ENCODE assay signal across 8 cellular contexts in genomic region chr17:5419959-5420653, GRCh38. TPM values are rescaled to one million over a fixed set of nuclear protein-coding genes. Genes with fewer than 3 reads are reported as not detected.
DNase-seq lines count a peak whose midpoint lies in the region; ATAC-seq and TF ChIP-seq lines count a peak whose summit lies in the region.

A gene with protein sequence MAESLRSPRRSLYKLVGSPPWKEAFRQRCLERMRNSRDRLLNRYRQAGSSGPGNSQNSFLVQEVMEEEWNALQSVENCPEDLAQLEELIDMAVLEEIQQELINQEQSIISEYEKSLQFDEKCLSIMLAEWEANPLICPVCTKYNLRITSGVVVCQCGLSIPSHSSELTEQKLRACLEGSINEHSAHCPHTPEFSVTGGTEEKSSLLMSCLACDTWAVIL (plus strand): TSS chr17:5420182. CDS start chr17:5420211, 29 bp downstream.

- H3K9ac ChIP-seq in IMR-90 (ENCODE audit: low read depth, low read length): peak within 1 kb of the TSS; percentile 84
- H3K9ac ChIP-seq in fibroblast of lung (ENCODE audit: insufficient read depth, low read length): peak within 1 kb of the TSS; percentile 81

- BruUV-seq in IMR-90 (replicated peaks; lab: Mats Ljungman, UMichigan): no TSS peak
- TSS peak; percentile 60 for BruUV-seq in Panc1 (replicated peaks; lab: Mats Ljungman, UMichigan)

- no peaks in the 10 kb centered on the region for H3K27me3 Mint-ChIP-seq in natural killer cell treated with Interleukin-12 subunit alpha and Interleukin-12 subunit beta and Interleukin-15 and Interleukin-18, amount 100 ng/mL, for 72 hours
- no peaks in the 10 kb centered on the region for H3K27me3 Mint-ChIP-seq in stimulated activated naive CD8-positive, alpha-beta T cell treated with anti-CD3 and anti-CD28 coated beads, Interleukin-15, Interleukin-2, amounts not matched to agents 100 ng/mL and 50 ng/mL, for 24 hours

- intact Hi-C loops in IMR-90 (cut with micrococcal nuclease) (loop anchor here (1.0 to 10.0 kb wide), 2 partner anchors 135 to 171 kb away; partner anchors contain the start of gene RABEP1), Panc1 (cut with micrococcal nuclease; ENCODE audit: unreplicated experiment) (no loop called here)

- peaks cover 20 to 33% of the 10 kb centered on the region in 2 donors for H3K4me1 Mint-ChIP-seq in natural killer cell treated with Interleukin-12 subunit alpha and Interleukin-12 subunit beta and Interleukin-15 and Interleukin-18, amount 100 ng/mL, for 72 hours (ENCODE audit: low read depth in 2 of 2)
- H3K4me1 Mint-ChIP-seq in stimulated activated naive CD8-positive, alpha-beta T cell treated with anti-CD3 and anti-CD28 coated beads, Interleukin-15, Interleukin-2, amounts not matched to agents 100 ng/mL and 50 ng/mL, for 24 hours (ENCODE audit: low read depth): peaks cover 61% of the 10 kb centered on the region

- H4K20me1 ChIP-seq in IMR-90 (ENCODE audit: insufficient read depth, low read length) (peaks cover 7% of the 10 kb centered on the region; the same call in 1 of the 2 replicates), fibroblast of lung (ENCODE audit: control insufficient read depth, extremely low read depth, insufficient read depth, low read length) (no peaks in the 10 kb centered on the region)

- H3K36me3 ChIP-seq in IMR-90 (ENCODE audit: control insufficient read depth, insufficient read depth, low read length) (peaks cover 14% of the 10 kb centered on the region), Panc1 (ENCODE audit: control insufficient read depth, insufficient read depth, low read length) (peaks cover 28% of the 10 kb centered on the region), fibroblast of lung (ENCODE audit: control insufficient read depth, insufficient read depth, low read length) (peaks cover 2% of the 10 kb centered on the region)

- H2BK20ac ChIP-seq in IMR-90 (ENCODE audit: low read depth, low read length): peak within 1 kb of the TSS; percentile 0; the same call in 1 of the 2 replicates

- CTCF ChIA-PET in IMR-90 (lab: Yijun Ruan, JAX): interaction anchor here (1.3 kb wide), 1 partner anchor 19 kb away, joined by 5 read pairs; the partner anchor contains the start of gene C1QBP
- CTCF ChIA-PET in Panc1 (lab: Charles Lee): interaction anchor here (0.9 kb wide), 1 partner anchor 19 kb away, joined by 3 read pairs; the partner anchor contains the start of gene C1QBP

- peak within 1 kb of the TSS; percentile 92 for H3K4ac ChIP-seq in IMR-90 (ENCODE audit: low read depth, low read length)

- dilution Hi-C loops in IMR-90 (cut with HindIII; ENCODE audit: low sequenced_read_pairs, unreplicated experiment): no loop called here

- no peaks in the 10 kb centered on the region for H3K9me3 ChIP-seq in IMR-90 (ENCODE audit: control insufficient read depth, insufficient read depth, low read length)
- H3K9me3 ChIP-seq in Panc1 (ENCODE audit: control insufficient read depth, insufficient read depth, low read depth, low read length): no peaks in the 10 kb centered on the region
- no peaks in the 10 kb centered on the region for H3K9me3 ChIP-seq in fibroblast of lung (ENCODE audit: control insufficient read depth, insufficient read depth, low read depth, low read length)

- peak within 1 kb of the TSS; percentile 89 for H3K14ac ChIP-seq in IMR-90 (replicated peaks; ENCODE audit: low read depth, low read length)

- in situ Hi-C loops in IMR-90 (cut with MboI; ENCODE audit: low sequenced_read_pairs) (no loop called here), Panc1 (cut with HindIII; ENCODE audit: low pct_unique_long_range_greater_than_20kb, low sequenced_read_pairs) (no loop called here)

- peak within 1 kb of the TSS; percentile 55 for H2BK5ac ChIP-seq in IMR-90 (ENCODE audit: low read depth, low read length, poor library complexity, severe bottlenecking)

- H2AFZ ChIP-seq in IMR-90 (replicated peaks; ENCODE audit: low read length, poor library complexity) (peak within 1 kb of the TSS; percentile 100), fibroblast of lung (ENCODE audit: low read length) (peak within 1 kb of the TSS; percentile 93)

- no peak for TF ChIP-seq CTCF in IMR-90 (conservative IDR thresholded peaks at IDR 0.05; ENCODE audit: low read depth, low read length)
- TF ChIP-seq CTCF in Panc1 (IDR thresholded peaks at IDR 0.05): no peak
- no peak for TF ChIP-seq CTCF in fibroblast of lung (conservative IDR thresholded peaks at IDR 0.05 in 1 of 2, IDR thresholded peaks at IDR 0.05 in 1 of 2; ENCODE audit: low read depth in 1 of 2, low read length in 2 of 2)

- H3K4me2 ChIP-seq in IMR-90 (ENCODE audit: low read depth, low read length): peak within 1 kb of the TSS; percentile 96
- H3K4me2 ChIP-seq in fibroblast of lung (ENCODE audit: extremely low read depth, insufficient read depth, low read length): peak within 1 kb of the TSS; percentile 89

- no peaks in the 10 kb centered on the region for H3K27me3 ChIP-seq in IMR-90 (ENCODE audit: control insufficient read depth, insufficient read depth, low read length)
- no peaks in the 10 kb centered on the region for H3K27me3 ChIP-seq in Panc1 (ENCODE audit: control insufficient read depth, insufficient read depth, low read length)
- H3K27me3 ChIP-seq in fibroblast of lung (ENCODE audit: control insufficient read depth, insufficient read depth, low read length): no peaks in the 10 kb centered on the region

- peak within 1 kb of the TSS; percentile 51 for H4K5ac ChIP-seq in IMR-90 (ENCODE audit: low read depth, low read length)

- POLR2A ChIA-PET in IMR-90 (lab: Charles Lee; ENCODE audit: unreplicated experiment): no interaction called here
- POLR2A ChIA-PET in Panc1 (lab: Charles Lee): no interaction called here

- no peak within 1 kb of the TSS for H2BK15ac ChIP-seq in IMR-90 (ENCODE audit: low read depth, low read length)

- peak within 1 kb of the TSS; percentile 33 to 94 for H4K8ac ChIP-seq in IMR-90 (ENCODE audit: low read depth in 2 of 2, low read length in 2 of 2)

- peak within 1 kb of the TSS; percentile 68 for H3K56ac ChIP-seq in IMR-90 (ENCODE audit: extremely low read depth, insufficient read depth, low read length)

- H3K23ac ChIP-seq in IMR-90 (ENCODE audit: low read depth, low read length): peak within 1 kb of the TSS; percentile 97

- H2BK120ac ChIP-seq in IMR-90 (ENCODE audit: low read depth, low read length): peak within 1 kb of the TSS; percentile 80

- H3K27ac ChIP-seq in IMR-90 (ENCODE audit: insufficient read depth, low read length): peak within 1 kb of the TSS; percentile 80
- H3K27ac ChIP-seq in Panc1 (ENCODE audit: low read length): peak within 1 kb of the TSS; percentile 96
- peak within 1 kb of the TSS; percentile 88 for H3K27ac ChIP-seq in fibroblast of lung (ENCODE audit: insufficient read depth, low read length)

- H3K4me1 ChIP-seq in IMR-90 (ENCODE audit: control insufficient read depth, insufficient read depth, low read length) (peaks cover 2% of the 10 kb centered on the region), Panc1 (ENCODE audit: control insufficient read depth, insufficient read depth, low read length) (peaks cover 14% of the 10 kb centered on the region), fibroblast of lung (ENCODE audit: control insufficient read depth, extremely low read depth, insufficient read depth, low read length) (peaks cover 8% of the 10 kb centered on the region)

- peaks cover 11% of the 10 kb centered on the region for H3K36me3 Mint-ChIP-seq in natural killer cell treated with Interleukin-12 subunit alpha and Interleukin-12 subunit beta and Interleukin-15 and Interleukin-18, amount 100 ng/mL, for 72 hours
- H3K36me3 Mint-ChIP-seq in stimulated activated naive CD8-positive, alpha-beta T cell treated with anti-CD3 and anti-CD28 coated beads, Interleukin-15, Interleukin-2, amounts not matched to agents 100 ng/mL and 50 ng/mL, for 24 hours (ENCODE audit: low read depth): peaks cover 54% of the 10 kb centered on the region

- H3K18ac ChIP-seq in IMR-90 (ENCODE audit: low read depth, low read length): no peak within 1 kb of the TSS

- DNase-seq in DMS 273 treated with DMSO at 0.1 percent for 48 hours (lab: John Stamatoyannopoulos, UW): peak; percentile 77
- peak; percentile 80 for DNase-seq in IMR-90
- DNase-seq in Panc1 (ENCODE audit: low read depth, low spot score): no peak
- peak; percentile 73 for DNase-seq in activated T-helper 1 cell treated with Interleukin-2 at 50 U/mL for 16 hours (ENCODE audit: low read depth)
- DNase-seq in fibroblast of lung (ENCODE audit: low read depth in 2 of 2): peak in 1 of 2 donors; percentile 88
- DNase-seq in natural killer cell treated with Interleukin-12 subunit alpha and Interleukin-12 subunit beta and Interleukin-15 and Interleukin-18, amount 100 ng/mL, for 72 hours (ENCODE audit: low spot score): peak; percentile 90

- H3K79me2 ChIP-seq in fibroblast of lung (ENCODE audit: control insufficient read depth, insufficient read depth, low read length): peaks cover 36% of the 10 kb centered on the region

- peak within 1 kb of the TSS; percentile 89 for H2AK9ac ChIP-seq in IMR-90 (replicated peaks; ENCODE audit: low read depth, low read length, poor library complexity)

- H4K91ac ChIP-seq in IMR-90 (ENCODE audit: insufficient read depth, low read depth, low read length): peak within 1 kb of the TSS; percentile 80

- no peaks in the 10 kb centered on the region for H3K9me3 Mint-ChIP-seq in natural killer cell treated with Interleukin-12 subunit alpha and Interleukin-12 subunit beta and Interleukin-15 and Interleukin-18, amount 100 ng/mL, for 72 hours
- no peaks in the 10 kb centered on the region for H3K9me3 Mint-ChIP-seq in stimulated activated naive CD8-positive, alpha-beta T cell treated with anti-CD3 and anti-CD28 coated beads, Interleukin-15, Interleukin-2, amounts not matched to agents 100 ng/mL and 50 ng/mL, for 24 hours

- peaks cover 31 to 67% of the 10 kb centered on the region in 2 experiments for H3K79me1 ChIP-seq in IMR-90 (ENCODE audit: low read depth in 1 of 2, low read length in 2 of 2)

- 0% methylated on average over 3 of the region's 41 CpGs; no CpG with 5 or more reads in 1 of the 2 experiments for WGBS in IMR-90 (ENCODE audit: extremely low coverage in 2 of 2, insufficient read length in 1 of 2), 2 experiments

- no peak for TF ChIP-seq POLR2A in IMR-90 (IDR thresholded peaks at IDR 0.05; ENCODE audit: low read depth, low read length)

- ATAC-seq in GM21526 (IDR thresholded peaks at IDR 0.05; ENCODE audit: low FRiP score, unreplicated experiment): peak; percentile 49
- peak; percentile 82 for ATAC-seq in IMR-90 (ENCODE audit: low read depth)
- ATAC-seq in Panc1: peak; percentile 93
- ATAC-seq in natural killer cell treated with Interleukin-12 subunit alpha and Interleukin-12 subunit beta and Interleukin-15 and Interleukin-18, amount 100 ng/mL, for 72 hours: peak; percentile 82 to 83

- H3K9me1 ChIP-seq in IMR-90 (ENCODE audit: insufficient read depth, low read length): 0 out of 2 replicates have a peak, but pooled peaks cover 8% of the 10 kb centered on the region

- H2AK5ac ChIP-seq in IMR-90 (ENCODE audit: low read depth, low read length): peak within 1 kb of the TSS; percentile 51

- H3K27ac Mint-ChIP-seq in natural killer cell treated with Interleukin-12 subunit alpha and Interleukin-12 subunit beta and Interleukin-15 and Interleukin-18, amount 100 ng/mL, for 72 hours: peak within 1 kb of the TSS; percentile 94 to 97
- peak within 1 kb of the TSS; percentile 97 for H3K27ac Mint-ChIP-seq in stimulated activated naive CD8-positive, alpha-beta T cell treated with anti-CD3 and anti-CD28 coated beads, Interleukin-15, Interleukin-2, amounts not matched to agents 100 ng/mL and 50 ng/mL, for 24 hours

- H3K4me3 ChIP-seq in IMR-90 (ENCODE audit: insufficient read depth, low read depth, low read length) (peak within 1 kb of the TSS; percentile 76), Panc1 (ENCODE audit: low read depth in 2 of 2, low read length in 2 of 2) (peak within 1 kb of the TSS; percentile 74 to 96), fibroblast of lung (replicated peaks in 1 of 4; ENCODE audit: control extremely low read depth in 1 of 4, insufficient read depth in 1 of 4, low read depth in 3 of 4, low read length in 4 of 4) (peak within 1 kb of the TSS; percentile 77 to 89 (median 82))

- peak within 1 kb of the TSS; percentile 95 for H3K4me3 Mint-ChIP-seq in natural killer cell treated with Interleukin-12 subunit alpha and Interleukin-12 subunit beta and Interleukin-15 and Interleukin-18, amount 100 ng/mL, for 72 hours
- H3K4me3 Mint-ChIP-seq in stimulated activated naive CD8-positive, alpha-beta T cell treated with anti-CD3 and anti-CD28 coated beads, Interleukin-15, Interleukin-2, amounts not matched to agents 100 ng/mL and 50 ng/mL, for 24 hours: peak within 1 kb of the TSS; percentile 99

- TF ChIP-seq RAD21 in IMR-90 (IDR thresholded peaks at IDR 0.05; ENCODE audit: low read length): no peak

RNA-seq across cellular contexts. Expression of the gene that starts here (rescaled TPM):
- 28.7 and 40.0 TPM in 2 replicates for total RNA-seq in IMR-90 (2012; rRNA removed)
- 29.0 and 34.9 TPM in 2 replicates for polyA plus RNA-seq in IMR-90 (2012; rRNA removed)
- 19.9 and 22.5 TPM in 2 replicates for polyA plus RNA-seq in IMR-90 (2012; cell fraction: cytosol; rRNA removed)
- polyA plus RNA-seq in IMR-90 (2012; cell fraction: nucleus; rRNA removed; ENCODE audit: low replicate concordance): 21.8 and 91.3 TPM in 2 replicates
- 36.7 TPM for total RNA-seq in Panc1 (2021; ENCODE audit: unreplicated experiment)
- 34.5 TPM for polyA plus RNA-seq in Panc1 (2012; ENCODE audit: insufficient read length)
- total RNA-seq in fibroblast of lung: 49.1 and 53.3 TPM in 2 replicates
- polyA plus RNA-seq in fibroblast of lung: 21.4 and 24.5 TPM in 2 replicates
- 22.0 and 22.1 TPM in 2 replicates for polyA plus RNA-seq in fibroblast of lung (2012)
- polyA minus RNA-seq in fibroblast of lung (ENCODE audit: low replicate concordance): 3.0 and 8.5 TPM in 2 replicates
- 10 to 100 TPM; 54.1 to 64.7 TPM for total RNA-seq in natural killer cell treated with Interleukin-12 subunit alpha and Interleukin-12 subunit beta and Interleukin-15 and Interleukin-18, amount 100 ng/mL, for 72 hours
